18 cellular contexts compared by ENCODE assay signal in the genomic region with DNA sequence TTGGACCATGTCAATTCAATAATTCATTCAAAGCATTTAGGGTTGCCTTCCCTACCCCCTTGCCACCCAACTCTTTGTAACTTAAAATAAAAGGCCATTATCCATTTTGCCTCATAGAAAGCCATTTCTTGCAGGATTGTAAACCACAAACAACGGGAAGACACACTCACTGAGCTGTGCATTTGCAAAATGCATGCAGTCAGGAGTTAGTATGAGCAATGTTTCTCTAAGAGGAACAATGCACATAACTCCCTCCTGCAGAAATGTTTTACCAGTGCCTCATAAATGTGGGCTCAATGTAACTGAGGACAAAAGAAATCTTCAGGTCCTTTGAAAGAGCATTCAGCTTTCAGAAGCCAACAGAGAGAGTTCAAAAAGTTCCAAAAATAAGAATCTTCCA.
DNase-seq lines count a peak whose midpoint lies in the region; ATAC-seq and TF ChIP-seq lines count a peak whose summit lies in the region.
"Had no signal": no experiment of that assay in that cellular context is flagged by ENCODE, and none has a peak within 500 bp of the region (broad histone marks: within the 10 kb centered on the region; RNA-seq: fewer than 3 reads in every experiment).

No MANE protein-coding gene starts in this region.

- no peak overlapping the region for H2BK15ac ChIP-seq in neuronal stem cell (ENCODE audit: low read length)

- H3K4me1 ChIP-seq in neuronal stem cell (ENCODE audit: control insufficient read depth in 2 of 2, insufficient read depth in 1 of 2, low read depth in 1 of 2, low read length in 2 of 2), result peaks cover 8 to 22% of the 10 kb centered on the region in 2 donors
- H3K4me1 ChIP-seq in Caco-2, result no peaks in the 10 kb centered on the region
- H3K4me1 ChIP-seq: body of pancreas, testis had no signal

- H4K91ac ChIP-seq in neuronal stem cell (ENCODE audit: low read depth, low read length, poor library complexity), result no peak overlapping the region

- H2AK5ac ChIP-seq in neuronal stem cell (ENCODE audit: low read depth, low read length), result no peak overlapping the region

- TF ChIP-seq CTCF in Caco-2 (IDR thresholded peaks at IDR 0.05; ENCODE audit: insufficient read depth in 1 of 2, low read depth in 1 of 2, low read length in 1 of 2, severe bottlenecking in 1 of 2, unreplicated experiment in 1 of 2), result no peak

- H3K9me3 Mint-ChIP-seq in dendritic cell treated with granulocyte-macrophage colony-stimulating factor and Interleukin-4, amounts not matched to agents 40 ng/mL and 50 ng/mL, for 4 days, result no peaks in the 10 kb centered on the region
- H3K9me3 Mint-ChIP-seq in Caco-2 (ENCODE audit: unreplicated experiment), result no peaks in the 10 kb centered on the region

- no peak overlapping the region for H3K4me3 Mint-ChIP-seq in dendritic cell treated with granulocyte-macrophage colony-stimulating factor and Interleukin-4, amounts not matched to agents 40 ng/mL and 50 ng/mL, for 4 days
- no peak overlapping the region for H3K4me3 Mint-ChIP-seq in Caco-2 (ENCODE audit: unreplicated experiment)
- H3K4me3 Mint-ChIP-seq: B cell had no signal

- no peaks in the 10 kb centered on the region for H3K27me3 Mint-ChIP-seq in dendritic cell treated with granulocyte-macrophage colony-stimulating factor and Interleukin-4, amounts not matched to agents 40 ng/mL and 50 ng/mL, for 4 days
- no peaks in the 10 kb centered on the region for H3K27me3 Mint-ChIP-seq in Caco-2 (ENCODE audit: insufficient read depth, unreplicated experiment)

- H3K9ac ChIP-seq in neuronal stem cell (ENCODE audit: low read depth, low read length, poor library complexity), result no peak overlapping the region

- peak overlapping the region; percentile 47 for H2AFZ ChIP-seq in neuronal stem cell (ENCODE audit: low read length)
- H2AFZ ChIP-seq: hepatocyte had no signal

- peaks cover 21% of the 10 kb centered on the region for H3K4me1 Mint-ChIP-seq in dendritic cell treated with granulocyte-macrophage colony-stimulating factor and Interleukin-4, amounts not matched to agents 40 ng/mL and 50 ng/mL, for 4 days (ENCODE audit: low read depth)
- no peaks in the 10 kb centered on the region for H3K4me1 Mint-ChIP-seq in Caco-2 (ENCODE audit: low read depth, unreplicated experiment)
- H3K4me1 Mint-ChIP-seq: B cell had no signal

- H3K36me3 ChIP-seq in neuronal stem cell (replicated peaks in 1 of 2; ENCODE audit: control insufficient read depth in 2 of 2, insufficient read depth in 2 of 2, low read length in 2 of 2), result no peaks in the 10 kb centered on the region
- no peaks in the 10 kb centered on the region for H3K36me3 ChIP-seq in Caco-2 (ENCODE audit: control insufficient read depth, insufficient read depth, low read length)

- no peaks in the 10 kb centered on the region for H3K79me1 ChIP-seq in neuronal stem cell (ENCODE audit: low read depth, low read length)

- H3K27me3 ChIP-seq in neuronal stem cell (ENCODE audit: control insufficient read depth in 3 of 3, insufficient read depth in 3 of 3, low read depth in 1 of 3, low read length in 3 of 3) (no peaks in the 10 kb centered on the region), Caco-2 (replicated peaks; ENCODE audit: control insufficient read depth, insufficient read depth, low read length) (no peaks in the 10 kb centered on the region)
- H3K27me3 ChIP-seq: body of pancreas, hepatocyte, testis had no signal

- H3K36me3 Mint-ChIP-seq in dendritic cell treated with granulocyte-macrophage colony-stimulating factor and Interleukin-4, amounts not matched to agents 40 ng/mL and 50 ng/mL, for 4 days (ENCODE audit: low read depth), result no peaks in the 10 kb centered on the region
- H3K36me3 Mint-ChIP-seq in Caco-2 (ENCODE audit: insufficient read depth, unreplicated experiment), result no peaks in the 10 kb centered on the region

- H3K4ac ChIP-seq in neuronal stem cell (ENCODE audit: low read length), result no peak overlapping the region

- no peak overlapping the region for H3K23ac ChIP-seq in neuronal stem cell (ENCODE audit: low read depth, low read length, poor library complexity)

- H3K27ac Mint-ChIP-seq in dendritic cell treated with granulocyte-macrophage colony-stimulating factor and Interleukin-4, amounts not matched to agents 40 ng/mL and 50 ng/mL, for 4 days, result peak overlapping the region; percentile 61
- H3K27ac Mint-ChIP-seq in Caco-2 (ENCODE audit: unreplicated experiment), result no peak overlapping the region
- H3K27ac Mint-ChIP-seq: B cell had no signal

- CTCF ChIA-PET in Caco-2 (lab: Charles Lee), result no interaction called here

- H3K9me3 ChIP-seq in neuronal stem cell (replicated peaks in 1 of 2; ENCODE audit: control insufficient read depth in 2 of 2, insufficient read depth in 1 of 2, low read depth in 1 of 2, low read length in 2 of 2) (no peaks in the 10 kb centered on the region), Caco-2 (no peaks in the 10 kb centered on the region)
- H3K9me3 ChIP-seq: body of pancreas, testis had no signal

- no CpG with 5 or more reads among the region's 1 CpG for WGBS in neuronal stem cell (ENCODE audit: extremely low coverage in 2 of 2, insufficient read length in 2 of 2, insufficient replicate concordance in 1 of 2), 2 donors

- intact Hi-C loops in dendritic cell treated with granulocyte-macrophage colony-stimulating factor and Interleukin-4, amounts not matched to agents 40 ng/mL and 50 ng/mL, for 4 days (cut with micrococcal nuclease), result no loop called here
- intact Hi-C loops in Caco-2 (cut with micrococcal nuclease; ENCODE audit: unreplicated experiment), result no loop called here

- no TSS peak for BruUV-seq in Caco-2 (replicated peaks; lab: Mats Ljungman, UMichigan)

- H2BK12ac ChIP-seq in neuronal stem cell (ENCODE audit: low read length), result no peak overlapping the region

- ATAC-seq in GM18873 (IDR thresholded peaks at IDR 0.05; ENCODE audit: low FRiP score, unreplicated experiment), result no peak
- ATAC-seq: body of pancreas had no signal

- no peak overlapping the region for H3K27ac ChIP-seq in neuronal stem cell (replicated peaks; ENCODE audit: low read length)
- H3K27ac ChIP-seq: body of pancreas, hepatocyte, SK-N-MC, testis had no signal

- DNase-seq in EL, result peak; percentile 24
- peak; percentile 11 for DNase-seq in M059J (ENCODE audit: low read depth)
- no peak for DNase-seq in neuronal stem cell (ENCODE audit: low spot score)
- no peak for DNase-seq in NCI-H526 treated with DMSO at 0.1 percent for 48 hours (lab: John Stamatoyannopoulos, UW)
- no peak for DNase-seq in Caco-2
- DNase-seq in SHP77 (lab: John Stamatoyannopoulos, UW), result no peak
- DNase-seq: activated CD4-positive, alpha-beta T cell treated with anti-CD3 and anti-CD28 coated beads, Interleukin-2, amount 50 U/mL, for 1 hour; activated naive CD4-positive, alpha-beta T cell; body of pancreas; kidney glomerular epithelial cell; NCI-H1417; stimulated activated CD4-positive, alpha-beta T cell treated with anti-CD3 and anti-CD28 coated beads, Interleukin-4, amount 100 ng/mL, for 24 hours had no signal

- H3K4me3 ChIP-seq in neuronal stem cell (ENCODE audit: low read length in 2 of 2) (no peak overlapping the region), Caco-2 (ENCODE audit: low read depth, low read length) (no peak overlapping the region)
- H3K4me3 ChIP-seq: body of pancreas, hepatocyte, SK-N-MC, testis had no signal

- POLR2A ChIA-PET in Caco-2 (lab: Charles Lee), result no interaction called here

- H2BK120ac ChIP-seq in neuronal stem cell (ENCODE audit: low read depth, low read length), result no peak overlapping the region

- H3K18ac ChIP-seq in neuronal stem cell (ENCODE audit: low read length), result no peak overlapping the region

- no peak overlapping the region for H3K14ac ChIP-seq in neuronal stem cell (ENCODE audit: low read length)

- no peak overlapping the region for H3K4me2 ChIP-seq in neuronal stem cell (ENCODE audit: insufficient read depth, low read length, poor library complexity, severe bottlenecking)
- H3K4me2 ChIP-seq: hepatocyte had no signal

- H4K8ac ChIP-seq in neuronal stem cell (ENCODE audit: low read depth, low read length), result no peak overlapping the region

- H2BK5ac ChIP-seq in neuronal stem cell (ENCODE audit: low read length), result no peak overlapping the region

Comparison
In these comparisons a context has a peak if more than half of its experiments do, and no peak if none do; other contexts are left out.
1. DNase-seq: peak in EL (single experiment) and M059J (single experiment); none in neuronal stem cell (single experiment), NCI-H526 treated with DMSO at 0.1 percent for 48 hours (single experiment), Caco-2 (0 of 2) and SHP77 (0 of 2).